Comparison of ENCODE assay signal across 1 cellular context in genomic region chr22:47112566-47112965, GRCh38.
A peak's percentile ranks its signal among the peaks of the same experiment; 100 is the strongest.
TF ChIP-seq lines count a peak whose summit lies in the region.

No MANE protein-coding gene starts in this region.

TF ChIP-seq in K562, 482 proteins besides CTCF, POLR2A, EP300 and RAD21:
- TF ChIP-seq TCF3 (CRISPR knock-in tag; IDR thresholded peaks at IDR 0.05) (0 out of 2 replicates have a peak, but pooled peaks have one; percentile 18), CBFA2T3 (IDR thresholded peaks at IDR 0.05) (0 out of 2 replicates have a peak, but pooled peaks have one; percentile 12), ZNF121 (CRISPR knock-in tag; conservative IDR thresholded peaks at IDR 0.05) (no peak)
